ENCODE assay signal across 1 cellular context in the genomic region with DNA sequence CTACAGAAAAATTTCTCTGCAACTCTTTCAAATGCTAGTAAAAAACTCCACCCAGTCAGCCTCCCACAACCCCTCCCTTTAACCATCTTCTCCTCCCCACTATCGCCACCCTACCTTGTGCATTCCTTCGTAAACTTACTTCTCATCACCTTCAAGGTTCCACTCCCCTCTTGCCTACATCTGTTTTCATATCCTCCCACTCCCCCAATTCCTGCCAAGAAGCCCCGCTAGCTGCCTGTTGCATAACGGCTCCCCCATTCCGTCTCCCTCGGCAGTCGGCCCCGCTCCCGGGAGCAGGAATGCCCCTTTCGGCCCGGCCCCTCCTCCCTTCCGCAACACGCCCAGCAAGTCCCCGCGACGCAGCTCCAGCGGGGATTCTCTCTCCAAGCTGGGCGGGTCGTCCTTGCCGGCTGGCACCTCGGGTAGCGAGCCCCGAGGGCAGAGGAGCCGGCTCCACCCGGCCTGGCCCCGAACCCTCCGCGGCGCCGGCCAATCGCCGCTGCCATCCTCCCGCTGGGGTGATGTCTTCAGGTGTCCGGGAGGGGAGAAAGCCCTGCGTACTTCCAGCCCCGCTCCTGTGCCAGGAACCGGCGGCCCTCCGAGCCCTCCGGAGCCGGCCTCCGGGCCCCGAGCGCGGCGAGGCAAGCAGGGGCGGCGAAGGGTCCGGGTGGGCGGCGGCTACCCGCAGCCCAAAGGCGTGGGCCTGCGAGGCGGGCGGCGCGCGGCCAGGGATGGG.
TF ChIP-seq lines count a peak whose summit lies in the region.

No MANE protein-coding gene starts in this region.

TF ChIP-seq in HEK293, 187 proteins besides CTCF, POLR2A, EP300 and RAD21 (continued from another document and continues in another):
- TF ChIP-seq, protein P1, sequence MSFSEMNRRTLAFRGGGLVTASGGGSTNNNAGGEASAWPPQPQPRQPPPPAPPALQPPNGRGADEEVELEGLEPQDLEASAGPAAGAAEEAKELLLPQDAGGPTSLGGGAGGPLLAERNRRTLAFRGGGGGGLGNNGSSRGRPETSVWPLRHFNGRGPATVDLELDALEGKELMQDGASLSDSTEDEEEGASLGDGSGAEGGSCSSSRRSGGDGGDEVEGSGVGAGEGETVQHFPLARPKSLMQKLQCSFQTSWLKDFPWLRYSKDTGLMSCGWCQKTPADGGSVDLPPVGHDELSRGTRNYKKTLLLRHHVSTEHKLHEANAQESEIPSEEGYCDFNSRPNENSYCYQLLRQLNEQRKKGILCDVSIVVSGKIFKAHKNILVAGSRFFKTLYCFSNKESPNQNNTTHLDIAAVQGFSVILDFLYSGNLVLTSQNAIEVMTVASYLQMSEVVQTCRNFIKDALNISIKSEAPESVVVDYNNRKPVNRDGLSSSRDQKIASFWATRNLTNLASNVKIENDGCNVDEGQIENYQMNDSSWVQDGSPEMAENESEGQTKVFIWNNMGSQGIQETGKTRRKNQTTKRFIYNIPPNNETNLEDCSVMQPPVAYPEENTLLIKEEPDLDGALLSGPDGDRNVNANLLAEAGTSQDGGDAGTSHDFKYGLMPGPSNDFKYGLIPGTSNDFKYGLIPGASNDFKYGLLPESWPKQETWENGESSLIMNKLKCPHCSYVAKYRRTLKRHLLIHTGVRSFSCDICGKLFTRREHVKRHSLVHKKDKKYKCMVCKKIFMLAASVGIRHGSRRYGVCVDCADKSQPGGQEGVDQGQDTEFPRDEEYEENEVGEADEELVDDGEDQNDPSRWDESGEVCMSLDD (tag by site-specific recombination; IDR thresholded peaks at IDR 0.05) = peak; percentile 90
- TF ChIP-seq ZNF677 (tag by site-specific recombination; IDR thresholded peaks at IDR 0.05) (no peak), OSR2 (tag by site-specific recombination; IDR thresholded peaks at IDR 0.05) (peak; percentile 16; the same call in 1 of the 2 replicates), OVOL3 (tag by site-specific recombination; IDR thresholded peaks at IDR 0.05) (no peak), ZNF248 (tag by site-specific recombination; IDR thresholded peaks at IDR 0.05) (no peak), ZNF221 (tag by site-specific recombination; IDR thresholded peaks at IDR 0.05; ENCODE audit: borderline replicate concordance) (no peak), ZNF423 (tag by site-specific recombination; IDR thresholded peaks at IDR 0.05) (no peak), ZNF514 (tag by site-specific recombination; IDR thresholded peaks at IDR 0.05) (no peak), GFI1B (tag by site-specific recombination; IDR thresholded peaks at IDR 0.05) (no peak), ZNF132 (tag by site-specific recombination; IDR thresholded peaks at IDR 0.05; ENCODE audit: borderline replicate concordance) (no peak), ZNF391 (tag by site-specific recombination; IDR thresholded peaks at IDR 0.05; ENCODE audit: borderline replicate concordance, low read depth) (no peak), ZNF610 (tag by site-specific recombination; IDR thresholded peaks at IDR 0.05; ENCODE audit: borderline replicate concordance) (peak; percentile 31; the same call in 1 of the 2 replicates), ZNF426 (tag by site-specific recombination; IDR thresholded peaks at IDR 0.05) (no peak), ZNF473 (tag by site-specific recombination; IDR thresholded peaks at IDR 0.05) (no peak), KLF7 (tag by site-specific recombination; IDR thresholded peaks at IDR 0.05; ENCODE audit: borderline replicate concordance) (peak; percentile 66; the same call in 1 of the 2 replicates), ZNF19 (tag by site-specific recombination; IDR thresholded peaks at IDR 0.05; ENCODE audit: low read depth) (no peak), ZNF658 (tag by site-specific recombination; IDR thresholded peaks at IDR 0.05) (no peak), ZNF701 (tag by site-specific recombination; IDR thresholded peaks at IDR 0.05) (no peak), ZNF529 (tag by site-specific recombination; IDR thresholded peaks at IDR 0.05; ENCODE audit: insufficient replicate concordance) (no peak), ZNF843 (tag by site-specific recombination; IDR thresholded peaks at IDR 0.05) (peak; percentile 61; the same call in 1 of the 2 replicates), ZNF660 (tag by site-specific recombination; IDR thresholded peaks at IDR 0.05) (peak; percentile 46), SP2 (tag by site-specific recombination; IDR thresholded peaks at IDR 0.05) (peak; percentile 78), ZNF530 (tag by site-specific recombination; IDR thresholded peaks at IDR 0.05; ENCODE audit: low read depth) (no peak), ZNF629 (tag by site-specific recombination; IDR thresholded peaks at IDR 0.05) (peak; percentile 59), ZNF600 (tag by site-specific recombination; IDR thresholded peaks at IDR 0.05) (peak; percentile 98), YY1 (tag by site-specific recombination; IDR thresholded peaks at IDR 0.05) (no peak), ZFHX2 (tag by site-specific recombination; conservative IDR thresholded peaks at IDR 0.05) (peak; percentile 92), ZNF596 (tag by site-specific recombination; IDR thresholded peaks at IDR 0.05) (no peak), ZNF561 (tag by site-specific recombination; IDR thresholded peaks at IDR 0.05; ENCODE audit: borderline replicate concordance) (peak; percentile 99), ZNF223 (tag by site-specific recombination; IDR thresholded peaks at IDR 0.05) (no peak), GLIS1 (tag by site-specific recombination; IDR thresholded peaks at IDR 0.05) (peak; percentile 57), BCL11A (tag by site-specific recombination; IDR thresholded peaks at IDR 0.05; ENCODE audit: low read depth) (no peak)
- TF ChIP-seq, protein P2, sequence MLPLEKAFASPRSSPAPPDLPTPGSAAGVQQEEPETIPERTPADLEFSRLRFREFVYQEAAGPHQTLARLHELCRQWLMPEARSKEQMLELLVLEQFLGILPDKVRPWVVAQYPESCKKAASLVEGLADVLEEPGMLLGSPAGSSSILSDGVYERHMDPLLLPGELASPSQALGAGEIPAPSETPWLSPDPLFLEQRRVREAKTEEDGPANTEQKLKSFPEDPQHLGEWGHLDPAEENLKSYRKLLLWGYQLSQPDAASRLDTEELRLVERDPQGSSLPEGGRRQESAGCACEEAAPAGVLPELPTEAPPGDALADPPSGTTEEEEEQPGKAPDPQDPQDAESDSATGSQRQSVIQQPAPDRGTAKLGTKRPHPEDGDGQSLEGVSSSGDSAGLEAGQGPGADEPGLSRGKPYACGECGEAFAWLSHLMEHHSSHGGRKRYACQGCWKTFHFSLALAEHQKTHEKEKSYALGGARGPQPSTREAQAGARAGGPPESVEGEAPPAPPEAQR (tag by site-specific recombination; IDR thresholded peaks at IDR 0.05) = peak; percentile 66; the same call in 1 of the 2 replicates
- TF ChIP-seq, protein P3, sequence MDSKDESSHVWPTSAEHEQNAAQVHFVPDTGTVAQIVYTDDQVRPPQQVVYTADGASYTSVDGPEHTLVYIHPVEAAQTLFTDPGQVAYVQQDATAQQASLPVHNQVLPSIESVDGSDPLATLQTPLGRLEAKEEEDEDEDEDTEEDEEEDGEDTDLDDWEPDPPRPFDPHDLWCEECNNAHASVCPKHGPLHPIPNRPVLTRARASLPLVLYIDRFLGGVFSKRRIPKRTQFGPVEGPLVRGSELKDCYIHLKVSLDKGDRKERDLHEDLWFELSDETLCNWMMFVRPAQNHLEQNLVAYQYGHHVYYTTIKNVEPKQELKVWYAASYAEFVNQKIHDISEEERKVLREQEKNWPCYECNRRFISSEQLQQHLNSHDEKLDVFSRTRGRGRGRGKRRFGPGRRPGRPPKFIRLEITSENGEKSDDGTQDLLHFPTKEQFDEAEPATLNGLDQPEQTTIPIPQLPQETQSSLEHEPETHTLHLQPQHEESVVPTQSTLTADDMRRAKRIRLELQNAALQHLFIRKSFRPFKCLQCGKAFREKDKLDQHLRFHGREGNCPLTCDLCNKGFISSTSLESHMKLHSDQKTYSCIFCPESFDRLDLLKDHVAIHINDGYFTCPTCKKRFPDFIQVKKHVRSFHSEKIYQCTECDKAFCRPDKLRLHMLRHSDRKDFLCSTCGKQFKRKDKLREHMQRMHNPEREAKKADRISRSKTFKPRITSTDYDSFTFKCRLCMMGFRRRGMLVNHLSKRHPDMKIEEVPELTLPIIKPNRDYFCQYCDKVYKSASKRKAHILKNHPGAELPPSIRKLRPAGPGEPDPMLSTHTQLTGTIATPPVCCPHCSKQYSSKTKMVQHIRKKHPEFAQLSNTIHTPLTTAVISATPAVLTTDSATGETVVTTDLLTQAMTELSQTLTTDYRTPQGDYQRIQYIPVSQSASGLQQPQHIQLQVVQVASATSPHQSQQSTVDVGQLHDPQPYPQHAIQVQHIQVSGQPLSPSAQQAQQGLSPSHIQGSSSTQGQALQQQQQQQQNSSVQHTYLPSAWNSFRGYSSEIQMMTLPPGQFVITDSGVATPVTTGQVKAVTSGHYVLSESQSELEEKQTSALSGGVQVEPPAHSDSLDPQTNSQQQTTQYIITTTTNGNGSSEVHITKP (tag by site-specific recombination; IDR thresholded peaks at IDR 0.05) = peak; percentile 83
- TF ChIP-seq, protein P4, sequence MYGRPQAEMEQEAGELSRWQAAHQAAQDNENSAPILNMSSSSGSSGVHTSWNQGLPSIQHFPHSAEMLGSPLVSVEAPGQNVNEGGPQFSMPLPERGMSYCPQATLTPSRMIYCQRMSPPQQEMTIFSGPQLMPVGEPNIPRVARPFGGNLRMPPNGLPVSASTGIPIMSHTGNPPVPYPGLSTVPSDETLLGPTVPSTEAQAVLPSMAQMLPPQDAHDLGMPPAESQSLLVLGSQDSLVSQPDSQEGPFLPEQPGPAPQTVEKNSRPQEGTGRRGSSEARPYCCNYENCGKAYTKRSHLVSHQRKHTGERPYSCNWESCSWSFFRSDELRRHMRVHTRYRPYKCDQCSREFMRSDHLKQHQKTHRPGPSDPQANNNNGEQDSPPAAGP (tag by site-specific recombination; IDR thresholded peaks at IDR 0.05) = 0 out of 2 replicates have a peak, but pooled peaks have one; percentile 37
- TF ChIP-seq, protein P5, sequence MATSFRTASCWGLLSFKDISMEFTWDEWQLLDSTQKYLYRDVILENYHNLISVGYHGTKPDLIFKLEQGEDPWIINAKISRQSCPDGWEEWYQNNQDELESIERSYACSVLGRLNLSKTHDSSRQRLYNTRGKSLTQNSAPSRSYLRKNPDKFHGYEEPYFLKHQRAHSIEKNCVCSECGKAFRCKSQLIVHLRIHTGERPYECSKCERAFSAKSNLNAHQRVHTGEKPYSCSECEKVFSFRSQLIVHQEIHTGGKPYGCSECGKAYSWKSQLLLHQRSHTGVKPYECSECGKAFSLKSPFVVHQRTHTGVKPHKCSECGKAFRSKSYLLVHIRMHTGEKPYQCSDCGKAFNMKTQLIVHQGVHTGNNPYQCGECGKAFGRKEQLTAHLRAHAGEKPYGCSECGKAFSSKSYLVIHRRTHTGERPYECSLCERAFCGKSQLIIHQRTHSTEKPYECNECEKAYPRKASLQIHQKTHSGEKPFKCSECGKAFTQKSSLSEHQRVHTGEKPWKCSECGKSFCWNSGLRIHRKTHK (tag by site-specific recombination; IDR thresholded peaks at IDR 0.05) = no peak
- TF ChIP-seq, protein P6, sequence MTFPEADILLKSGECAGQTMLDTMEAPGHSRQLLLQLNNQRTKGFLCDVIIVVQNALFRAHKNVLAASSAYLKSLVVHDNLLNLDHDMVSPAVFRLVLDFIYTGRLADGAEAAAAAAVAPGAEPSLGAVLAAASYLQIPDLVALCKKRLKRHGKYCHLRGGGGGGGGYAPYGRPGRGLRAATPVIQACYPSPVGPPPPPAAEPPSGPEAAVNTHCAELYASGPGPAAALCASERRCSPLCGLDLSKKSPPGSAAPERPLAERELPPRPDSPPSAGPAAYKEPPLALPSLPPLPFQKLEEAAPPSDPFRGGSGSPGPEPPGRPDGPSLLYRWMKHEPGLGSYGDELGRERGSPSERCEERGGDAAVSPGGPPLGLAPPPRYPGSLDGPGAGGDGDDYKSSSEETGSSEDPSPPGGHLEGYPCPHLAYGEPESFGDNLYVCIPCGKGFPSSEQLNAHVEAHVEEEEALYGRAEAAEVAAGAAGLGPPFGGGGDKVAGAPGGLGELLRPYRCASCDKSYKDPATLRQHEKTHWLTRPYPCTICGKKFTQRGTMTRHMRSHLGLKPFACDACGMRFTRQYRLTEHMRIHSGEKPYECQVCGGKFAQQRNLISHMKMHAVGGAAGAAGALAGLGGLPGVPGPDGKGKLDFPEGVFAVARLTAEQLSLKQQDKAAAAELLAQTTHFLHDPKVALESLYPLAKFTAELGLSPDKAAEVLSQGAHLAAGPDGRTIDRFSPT (tag by site-specific recombination; IDR thresholded peaks at IDR 0.05) = peak; percentile 81
- TF ChIP-seq, protein P7, sequence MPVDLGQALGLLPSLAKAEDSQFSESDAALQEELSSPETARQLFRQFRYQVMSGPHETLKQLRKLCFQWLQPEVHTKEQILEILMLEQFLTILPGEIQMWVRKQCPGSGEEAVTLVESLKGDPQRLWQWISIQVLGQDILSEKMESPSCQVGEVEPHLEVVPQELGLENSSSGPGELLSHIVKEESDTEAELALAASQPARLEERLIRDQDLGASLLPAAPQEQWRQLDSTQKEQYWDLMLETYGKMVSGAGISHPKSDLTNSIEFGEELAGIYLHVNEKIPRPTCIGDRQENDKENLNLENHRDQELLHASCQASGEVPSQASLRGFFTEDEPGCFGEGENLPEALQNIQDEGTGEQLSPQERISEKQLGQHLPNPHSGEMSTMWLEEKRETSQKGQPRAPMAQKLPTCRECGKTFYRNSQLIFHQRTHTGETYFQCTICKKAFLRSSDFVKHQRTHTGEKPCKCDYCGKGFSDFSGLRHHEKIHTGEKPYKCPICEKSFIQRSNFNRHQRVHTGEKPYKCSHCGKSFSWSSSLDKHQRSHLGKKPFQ (tag by site-specific recombination; IDR thresholded peaks at IDR 0.05) = no peak
- TF ChIP-seq, protein P8, sequence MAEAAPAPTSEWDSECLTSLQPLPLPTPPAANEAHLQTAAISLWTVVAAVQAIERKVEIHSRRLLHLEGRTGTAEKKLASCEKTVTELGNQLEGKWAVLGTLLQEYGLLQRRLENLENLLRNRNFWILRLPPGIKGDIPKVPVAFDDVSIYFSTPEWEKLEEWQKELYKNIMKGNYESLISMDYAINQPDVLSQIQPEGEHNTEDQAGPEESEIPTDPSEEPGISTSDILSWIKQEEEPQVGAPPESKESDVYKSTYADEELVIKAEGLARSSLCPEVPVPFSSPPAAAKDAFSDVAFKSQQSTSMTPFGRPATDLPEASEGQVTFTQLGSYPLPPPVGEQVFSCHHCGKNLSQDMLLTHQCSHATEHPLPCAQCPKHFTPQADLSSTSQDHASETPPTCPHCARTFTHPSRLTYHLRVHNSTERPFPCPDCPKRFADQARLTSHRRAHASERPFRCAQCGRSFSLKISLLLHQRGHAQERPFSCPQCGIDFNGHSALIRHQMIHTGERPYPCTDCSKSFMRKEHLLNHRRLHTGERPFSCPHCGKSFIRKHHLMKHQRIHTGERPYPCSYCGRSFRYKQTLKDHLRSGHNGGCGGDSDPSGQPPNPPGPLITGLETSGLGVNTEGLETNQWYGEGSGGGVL (tag by site-specific recombination; IDR thresholded peaks at IDR 0.05) = peak; percentile 75
- TF ChIP-seq, protein P9, sequence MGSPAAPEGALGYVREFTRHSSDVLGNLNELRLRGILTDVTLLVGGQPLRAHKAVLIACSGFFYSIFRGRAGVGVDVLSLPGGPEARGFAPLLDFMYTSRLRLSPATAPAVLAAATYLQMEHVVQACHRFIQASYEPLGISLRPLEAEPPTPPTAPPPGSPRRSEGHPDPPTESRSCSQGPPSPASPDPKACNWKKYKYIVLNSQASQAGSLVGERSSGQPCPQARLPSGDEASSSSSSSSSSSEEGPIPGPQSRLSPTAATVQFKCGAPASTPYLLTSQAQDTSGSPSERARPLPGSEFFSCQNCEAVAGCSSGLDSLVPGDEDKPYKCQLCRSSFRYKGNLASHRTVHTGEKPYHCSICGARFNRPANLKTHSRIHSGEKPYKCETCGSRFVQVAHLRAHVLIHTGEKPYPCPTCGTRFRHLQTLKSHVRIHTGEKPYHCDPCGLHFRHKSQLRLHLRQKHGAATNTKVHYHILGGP (tag by site-specific recombination; IDR thresholded peaks at IDR 0.05) = no peak
